Comparison of ENCODE assay signal across 33 cellular contexts in genomic region chr5:23721336-23721735, GRCh38.
DNase-seq lines count a peak whose midpoint lies in the region; ATAC-seq and TF ChIP-seq lines count a peak whose summit lies in the region.
"Had no signal": no experiment of that assay in that cellular context is flagged by ENCODE, and none has a peak within 500 bp of the region (broad histone marks: within the 10 kb centered on the region; RNA-seq: fewer than 3 reads in every experiment).

No MANE protein-coding gene starts in this region.

- H3K36me3 ChIP-seq in CD4-positive, alpha-beta memory T cell (ENCODE audit: insufficient read depth, low read length), result no peaks in the 10 kb centered on the region
- H3K36me3 ChIP-seq: adrenal gland, esophagus muscularis mucosa, left ventricle myocardium inferior, ovary, spleen, vagina had no signal

- H3K27ac ChIP-seq in CD4-positive, alpha-beta memory T cell (ENCODE audit: low read depth, low read length), result no peak overlapping the region
- H3K27ac ChIP-seq: A549, adrenal gland, body of pancreas, esophagus muscularis mucosa, left ventricle myocardium inferior, ovary, spleen, vagina had no signal

- H3K4me3 Mint-ChIP-seq in dendritic cell treated with granulocyte-macrophage colony-stimulating factor and Interleukin-4, amounts not matched to agents 40 ng/mL and 50 ng/mL, for 4 days, result peak overlapping the region; percentile 55
- H3K4me3 Mint-ChIP-seq in CD4-positive, alpha-beta memory T cell, result no peak overlapping the region
- H3K4me3 Mint-ChIP-seq: activated naive CD4-positive, alpha-beta T cell treated with anti-CD3 and anti-CD28 coated beads, Interleukin-2, amount 10 ng/mL, durations not matched to agents 7 days and 5 days; CD4-positive, CD25-positive, alpha-beta regulatory T cell; central memory CD8-positive, alpha-beta T cell; stimulated activated naive CD8-positive, alpha-beta T cell treated with anti-CD3 and anti-CD28 coated beads, Interleukin-15, amount 100 ng/mL, for 72 hours had no signal

- peak; percentile 56 to 81 for DNase-seq in NOMO-1 (lab: John Stamatoyannopoulos, UW; ENCODE audit: unreplicated experiment in 2 of 2)
- no peak for DNase-seq in cerebellar nuclear complex (lab: John Stamatoyannopoulos, UW)
- no peak for DNase-seq in GM20000 (ENCODE audit: low spot score)
- no peak for DNase-seq in activated effector memory CD4-positive, alpha-beta T cell treated with anti-CD3 and anti-CD28 coated beads, Interleukin-2, amount 50 U/mL, for 16 hours
- DNase-seq in CD4-positive, alpha-beta memory T cell, result no peak
- DNase-seq: activated CD4-positive, alpha-beta T cell treated with anti-CD3 and anti-CD28 coated beads, Interleukin-2, amount 50 U/mL, for 4 hours; activated naive CD4-positive, alpha-beta T cell treated with anti-CD3 and anti-CD28 coated beads, Interleukin-2, amount 10 ng/mL, durations not matched to agents 7 days and 5 days; adrenal gland; AML-193; body of pancreas; CD4-positive, CD25-positive, alpha-beta regulatory T cell; dermis blood vessel endothelial cell; foreskin fibroblast; head of caudate nucleus; left ventricle myocardium inferior; mesendoderm; NCI-H1436; NCI-H2081 treated with DMSO at 0.1 percent for 48 hours; NCI-H2227 treated with DMSO at 0.1 percent for 48 hours; NCI-H526; NK-92 treated with Interleukin-12 subunit alpha and Interleukin-12 subunit beta, amount 100 ng/mL, for 24 hours; ovary; retina; spleen; stimulated activated CD8-positive, alpha-beta memory T cell treated with anti-CD3 and anti-CD28 coated beads, Interleukin-4, amount 100 ng/mL, for 48 hours; stimulated activated naive CD8-positive, alpha-beta T cell treated with anti-CD3 and anti-CD28 coated beads, Interleukin-15, amount 100 ng/mL, for 72 hours had no signal

- TF ChIP-seq CTCF in GM20000 (IDR thresholded peaks at IDR 0.05; ENCODE audit: extremely low read depth, missing control alignments), result no peak

- H3K4me1 ChIP-seq in CD4-positive, alpha-beta memory T cell (ENCODE audit: insufficient read depth, low read length), result no peaks in the 10 kb centered on the region
- H3K4me1 ChIP-seq: A549, adrenal gland, body of pancreas, esophagus muscularis mucosa, left ventricle myocardium inferior, spleen, vagina had no signal

- ATAC-seq in GM18870 (IDR thresholded peaks at IDR 0.05; ENCODE audit: unreplicated experiment), result peak; percentile 40
- peak; percentile 40 for ATAC-seq in HG03521 (IDR thresholded peaks at IDR 0.05; ENCODE audit: unreplicated experiment)
- ATAC-seq: A549; body of pancreas; stimulated activated naive CD8-positive, alpha-beta T cell treated with anti-CD3 and anti-CD28 coated beads, Interleukin-15, amount 100 ng/mL, for 72 hours had no signal

- H3K4me3 ChIP-seq in CD4-positive, alpha-beta memory T cell (ENCODE audit: low read length in 2 of 2), result no peak overlapping the region
- H3K4me3 ChIP-seq: A549, adrenal gland, body of pancreas, esophagus muscularis mucosa, left ventricle myocardium inferior, ovary, spleen, vagina had no signal

- H3K27me3 Mint-ChIP-seq in dendritic cell treated with granulocyte-macrophage colony-stimulating factor and Interleukin-4, amounts not matched to agents 40 ng/mL and 50 ng/mL, for 4 days, result no peaks in the 10 kb centered on the region
- H3K27me3 Mint-ChIP-seq in CD4-positive, alpha-beta memory T cell, result no peaks in the 10 kb centered on the region
- H3K27me3 Mint-ChIP-seq: activated naive CD4-positive, alpha-beta T cell treated with anti-CD3 and anti-CD28 coated beads, Interleukin-2, amount 10 ng/mL, durations not matched to agents 7 days and 5 days; CD4-positive, CD25-positive, alpha-beta regulatory T cell; central memory CD8-positive, alpha-beta T cell; stimulated activated naive CD8-positive, alpha-beta T cell treated with anti-CD3 and anti-CD28 coated beads, Interleukin-15, amount 100 ng/mL, for 72 hours had no signal

- H3K27me3 ChIP-seq in CD4-positive, alpha-beta memory T cell (ENCODE audit: insufficient read depth, low read length), result no peaks in the 10 kb centered on the region
- H3K27me3 ChIP-seq: adrenal gland, body of pancreas, esophagus muscularis mucosa, ovary, spleen, vagina had no signal

- H3K9me3 ChIP-seq in CD4-positive, alpha-beta memory T cell (ENCODE audit: control insufficient read depth in 1 of 2, low read length in 2 of 2), result no peaks in the 10 kb centered on the region
- H3K9me3 ChIP-seq: A549, adrenal gland, body of pancreas, esophagus muscularis mucosa, ovary, spleen, vagina had no signal

- H3K27ac Mint-ChIP-seq in dendritic cell treated with granulocyte-macrophage colony-stimulating factor and Interleukin-4, amounts not matched to agents 40 ng/mL and 50 ng/mL, for 4 days, result no peak overlapping the region
- no peak overlapping the region for H3K27ac Mint-ChIP-seq in CD4-positive, alpha-beta memory T cell
- H3K27ac Mint-ChIP-seq: activated naive CD4-positive, alpha-beta T cell treated with anti-CD3 and anti-CD28 coated beads, Interleukin-2, amount 10 ng/mL, durations not matched to agents 7 days and 5 days; CD4-positive, CD25-positive, alpha-beta regulatory T cell; stimulated activated naive CD8-positive, alpha-beta T cell treated with anti-CD3 and anti-CD28 coated beads, Interleukin-15, amount 100 ng/mL, for 72 hours had no signal

- H3K9me3 Mint-ChIP-seq in dendritic cell treated with granulocyte-macrophage colony-stimulating factor and Interleukin-4, amounts not matched to agents 40 ng/mL and 50 ng/mL, for 4 days, result no peaks in the 10 kb centered on the region
- H3K9me3 Mint-ChIP-seq in CD4-positive, alpha-beta memory T cell, result peaks cover 0 to 17% (median 5%) of the 10 kb centered on the region in 8 donors

- intact Hi-C loops in dendritic cell treated with granulocyte-macrophage colony-stimulating factor and Interleukin-4, amounts not matched to agents 40 ng/mL and 50 ng/mL, for 4 days (cut with micrococcal nuclease), result no loop called here
- intact Hi-C loops in CD4-positive, alpha-beta memory T cell (cut with micrococcal nuclease), result no loop called here

- H3K4me1 Mint-ChIP-seq in dendritic cell treated with granulocyte-macrophage colony-stimulating factor and Interleukin-4, amounts not matched to agents 40 ng/mL and 50 ng/mL, for 4 days (ENCODE audit: low read depth), result peaks cover 10% of the 10 kb centered on the region
- no peaks in the 10 kb centered on the region for H3K4me1 Mint-ChIP-seq in CD4-positive, alpha-beta memory T cell
- H3K4me1 Mint-ChIP-seq: activated naive CD4-positive, alpha-beta T cell treated with anti-CD3 and anti-CD28 coated beads, Interleukin-2, amount 10 ng/mL, durations not matched to agents 7 days and 5 days; CD4-positive, CD25-positive, alpha-beta regulatory T cell; central memory CD8-positive, alpha-beta T cell; stimulated activated naive CD8-positive, alpha-beta T cell treated with anti-CD3 and anti-CD28 coated beads, Interleukin-15, amount 100 ng/mL, for 72 hours had no signal

- CTCF ChIA-PET in CD4-positive, alpha-beta memory T cell (lab: Charles Lee; ENCODE audit: partially characterized antibody), result no interaction called here

- H3K36me3 Mint-ChIP-seq in dendritic cell treated with granulocyte-macrophage colony-stimulating factor and Interleukin-4, amounts not matched to agents 40 ng/mL and 50 ng/mL, for 4 days (ENCODE audit: low read depth), result no peaks in the 10 kb centered on the region
- H3K36me3 Mint-ChIP-seq in CD4-positive, alpha-beta memory T cell, result no peaks in the 10 kb centered on the region
- H3K36me3 Mint-ChIP-seq: activated naive CD4-positive, alpha-beta T cell treated with anti-CD3 and anti-CD28 coated beads, Interleukin-2, amount 10 ng/mL, durations not matched to agents 7 days and 5 days; CD4-positive, CD25-positive, alpha-beta regulatory T cell had no signal

- POLR2A ChIA-PET in CD4-positive, alpha-beta memory T cell (lab: Charles Lee; ENCODE audit: partially characterized antibody), result no interaction called here

Comparison
In these comparisons a context has a peak if more than half of its experiments do, and no peak if none do; other contexts are left out.
1. DNase-seq: peak in NOMO-1 (2 of 2); none in cerebellar nuclear complex (0 of 2), GM20000 (single experiment), activated effector memory CD4-positive, alpha-beta T cell treated with anti-CD3 and anti-CD28 coated beads, Interleukin-2, amount 50 U/mL, for 16 hours (single experiment) and CD4-positive, alpha-beta memory T cell (0 of 5).